Comparison of ENCODE assay signal across 16 cellular contexts in genomic region chr3:31841515-31841914, GRCh38.
DNase-seq lines count a peak whose midpoint lies in the region; ATAC-seq and TF ChIP-seq lines count a peak whose summit lies in the region.
"Had no signal": no experiment of that assay in that cellular context is flagged by ENCODE, and none has a peak within 500 bp of the region (broad histone marks: within the 10 kb centered on the region; RNA-seq: fewer than 3 reads in every experiment).

No MANE protein-coding gene starts in this region.

- H3K4me2 ChIP-seq in osteoblast (ENCODE audit: insufficient read depth, low read length), result no peak overlapping the region
- H3K4me2 ChIP-seq: BLaER1 treated with 17β-estradiol and CSF1 and Interleukin-3, amounts not matched to agents 10 nM and 100 nM had no signal

- TF ChIP-seq POLR2A in esophagus muscularis mucosa (IDR thresholded peaks at IDR 0.05; ENCODE audit: low read depth), result no peak

- intact Hi-C loops in activated CD4-positive, alpha-beta T cell treated with anti-CD3 and anti-CD28 coated beads for 36 hours (cut with DNase I, micrococcal nuclease), result no loop called here
- intact Hi-C loops in esophagus muscularis mucosa (cut with DNase I), result no loop called here
- intact Hi-C loops in posterior vena cava (cut with DNase I), result no loop called here

- H3K9me3 ChIP-seq in esophagus muscularis mucosa, result no peaks in the 10 kb centered on the region
- H3K9me3 ChIP-seq in osteoblast (ENCODE audit: low read depth, low read length), result no peaks in the 10 kb centered on the region

- TF ChIP-seq CTCF in esophagus muscularis mucosa (IDR thresholded peaks at IDR 0.05) (no peak), osteoblast (IDR thresholded peaks at IDR 0.05; ENCODE audit: extremely low read depth, low read depth, low read length) (no peak)

- no peaks in the 10 kb centered on the region for H3K36me3 Mint-ChIP-seq in activated CD4-positive, alpha-beta T cell treated with anti-CD3 and anti-CD28 coated beads for 36 hours (ENCODE audit: low read depth)
- H3K36me3 Mint-ChIP-seq: CD4-positive, CD25-positive, alpha-beta regulatory T cell had no signal

- CTCF ChIA-PET in activated CD4-positive, alpha-beta T cell treated with anti-CD3 and anti-CD28 coated beads for 36 hours (lab: Charles Lee), result interaction anchor here (0.7 to 1.3 kb wide), 3 partner anchors 9 to 308 kb away, joined by 3 to 4 read pairs (median 4); no protein-coding TSS in a partner anchor

- no peak overlapping the region for H3K27ac Mint-ChIP-seq in activated CD4-positive, alpha-beta T cell treated with anti-CD3 and anti-CD28 coated beads for 36 hours
- H3K27ac Mint-ChIP-seq: CD4-positive, CD25-positive, alpha-beta regulatory T cell had no signal

- no peak overlapping the region for H3K4me3 ChIP-seq in esophagus muscularis mucosa
- no peak overlapping the region for H3K4me3 ChIP-seq in osteoblast (ENCODE audit: insufficient read depth, low read length)
- H3K4me3 ChIP-seq: BLaER1 treated with 17β-estradiol and CSF1 and Interleukin-3, amounts not matched to agents 10 nM and 100 nM; GM12878 had no signal

- ATAC-seq in activated CD4-positive, alpha-beta T cell treated with anti-CD3 and anti-CD28 coated beads for 36 hours, result peak; percentile 53
- ATAC-seq: GM12878, HepG2 had no signal

- H3K27ac ChIP-seq in esophagus muscularis mucosa (replicated peaks in 1 of 4) (no peak overlapping the region), osteoblast (ENCODE audit: low read depth, low read length) (no peak overlapping the region)
- H3K27ac ChIP-seq: 22Rv1; BLaER1 treated with 17β-estradiol and CSF1 and Interleukin-3, amounts not matched to agents 10 nM and 100 nM had no signal

- H4K20me1 ChIP-seq in osteoblast (ENCODE audit: insufficient read depth, low read length), result no peaks in the 10 kb centered on the region
- H4K20me1 ChIP-seq: BLaER1 treated with 17β-estradiol and CSF1 and Interleukin-3, amounts not matched to agents 10 nM and 100 nM had no signal

- DNase-seq in activated CD4-positive, alpha-beta T cell treated with anti-CD3 and anti-CD28 coated beads for 36 hours, result peak; percentile 15
- DNase-seq in activated CD4-positive, alpha-beta T cell treated with anti-CD3 and anti-CD28 coated beads, Interleukin-2, amount 50 U/mL, for 48 hours, result no peak
- peak; percentile 3 for DNase-seq in esophagus muscularis mucosa (ENCODE audit: extremely low spot score)
- peak; percentile 49 for DNase-seq in osteoblast (ENCODE audit: insufficient read length, low spot score, missing footprints)
- no peak for DNase-seq in posterior vena cava (ENCODE audit: low spot score)
- no peak for DNase-seq in medulla oblongata (ENCODE audit: extremely low spot score)
- DNase-seq in stimulated activated CD4-positive, alpha-beta T cell treated with anti-CD3 and anti-CD28 coated beads, Interleukin-15, amount 100 ng/mL, for 24 hours, result no peak
- DNase-seq in KG1 (lab: John Stamatoyannopoulos, UW), result no peak
- DNase-seq: Calu3; CD4-positive, CD25-positive, alpha-beta regulatory T cell; DMS79; H9 had no signal

- H3K4me1 Mint-ChIP-seq in activated CD4-positive, alpha-beta T cell treated with anti-CD3 and anti-CD28 coated beads for 36 hours, result no peaks in the 10 kb centered on the region
- H3K4me1 Mint-ChIP-seq: CD4-positive, CD25-positive, alpha-beta regulatory T cell had no signal

- H3K79me2 ChIP-seq in osteoblast (ENCODE audit: insufficient read depth, low read length), result no peaks in the 10 kb centered on the region

- H3K4me1 ChIP-seq in esophagus muscularis mucosa, result no peaks in the 10 kb centered on the region
- no peaks in the 10 kb centered on the region for H3K4me1 ChIP-seq in osteoblast (ENCODE audit: insufficient read depth, low read length)
- H3K4me1 ChIP-seq: BLaER1 treated with 17β-estradiol and CSF1 and Interleukin-3, amounts not matched to agents 10 nM and 100 nM had no signal

- H3K27me3 ChIP-seq in esophagus muscularis mucosa, result no peaks in the 10 kb centered on the region
- H3K27me3 ChIP-seq in osteoblast (ENCODE audit: insufficient read depth, low read length), result no peaks in the 10 kb centered on the region
- H3K27me3 ChIP-seq: BLaER1 treated with 17β-estradiol and CSF1 and Interleukin-3, amounts not matched to agents 10 nM and 100 nM had no signal

- H2AFZ ChIP-seq in osteoblast (ENCODE audit: low read length), result no peak overlapping the region

- H3K36me3 ChIP-seq in esophagus muscularis mucosa, result no peaks in the 10 kb centered on the region
- no peaks in the 10 kb centered on the region for H3K36me3 ChIP-seq in osteoblast (ENCODE audit: insufficient read depth, low read length)
- H3K36me3 ChIP-seq: BLaER1 treated with 17β-estradiol and CSF1 and Interleukin-3, amounts not matched to agents 10 nM and 100 nM had no signal

- no peaks in the 10 kb centered on the region for H3K27me3 Mint-ChIP-seq in activated CD4-positive, alpha-beta T cell treated with anti-CD3 and anti-CD28 coated beads for 36 hours

- no peak overlapping the region for H3K4me3 Mint-ChIP-seq in activated CD4-positive, alpha-beta T cell treated with anti-CD3 and anti-CD28 coated beads for 36 hours
- H3K4me3 Mint-ChIP-seq: CD4-positive, CD25-positive, alpha-beta regulatory T cell; H9 had no signal

- TF ChIP-seq EP300 in esophagus muscularis mucosa (IDR thresholded peaks at IDR 0.05), result no peak

- 80% methylated on average over 2 of the region's 2 CpGs for whole genome bisulfite sequencing in esophagus muscularis mucosa

- H3K9me3 Mint-ChIP-seq in activated CD4-positive, alpha-beta T cell treated with anti-CD3 and anti-CD28 coated beads for 36 hours (ENCODE audit: low read depth), result no peaks in the 10 kb centered on the region
- H3K9me3 Mint-ChIP-seq: CD4-positive, CD25-positive, alpha-beta regulatory T cell; H9 had no signal

- POLR2A ChIA-PET in activated CD4-positive, alpha-beta T cell treated with anti-CD3 and anti-CD28 coated beads for 36 hours (lab: Charles Lee), result no interaction called here

Comparison
In these comparisons a context has a peak if more than half of its experiments do, and no peak if none do; other contexts are left out.
1. DNase-seq: peak in activated CD4-positive, alpha-beta T cell treated with anti-CD3 and anti-CD28 coated beads for 36 hours (single experiment), esophagus muscularis mucosa (single experiment) and osteoblast (single experiment); none in activated CD4-positive, alpha-beta T cell treated with anti-CD3 and anti-CD28 coated beads, Interleukin-2, amount 50 U/mL, for 48 hours (0 of 2), posterior vena cava (single experiment), medulla oblongata (single experiment), stimulated activated CD4-positive, alpha-beta T cell treated with anti-CD3 and anti-CD28 coated beads, Interleukin-15, amount 100 ng/mL, for 24 hours (single experiment) and KG1 (single experiment).